ENCODE assay signal across 16 cellular contexts in the genomic region with DNA sequence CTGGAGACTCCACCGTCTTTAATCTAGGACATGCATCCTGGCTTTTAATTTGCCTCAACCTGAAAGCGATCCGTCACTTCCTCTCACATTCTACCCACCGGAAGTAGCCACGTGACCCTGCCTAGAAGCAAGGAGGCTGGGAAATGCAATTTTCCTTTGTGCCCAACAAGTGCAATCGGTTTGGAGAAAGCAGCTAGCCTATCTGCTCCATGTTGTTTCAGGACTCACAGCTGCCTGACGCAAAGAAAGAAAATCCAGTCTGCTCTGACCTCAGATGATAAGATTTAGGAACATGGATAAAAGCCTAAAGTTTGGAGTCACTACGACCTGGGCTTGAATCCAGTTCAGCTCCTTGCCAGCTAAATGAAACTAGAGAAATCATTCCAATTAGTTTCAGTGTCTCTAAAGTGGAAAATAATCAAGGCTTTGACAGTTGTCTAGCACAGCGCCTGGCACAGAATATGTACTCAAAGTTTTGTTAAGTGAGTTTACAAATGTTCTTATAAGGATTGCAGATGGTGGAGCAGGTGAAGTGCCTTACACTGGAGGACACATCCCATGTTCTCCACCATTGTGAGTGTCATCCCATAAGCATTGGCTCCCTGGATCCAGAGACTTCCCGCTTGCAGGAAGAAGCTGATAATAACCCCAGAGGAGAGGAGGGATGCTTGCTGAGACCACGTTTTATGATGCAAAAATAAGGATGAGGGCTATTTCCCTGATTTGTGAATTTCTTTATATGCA.
DNase-seq lines count a peak whose midpoint lies in the region; ATAC-seq and TF ChIP-seq lines count a peak whose summit lies in the region.
"Had no signal": no experiment of that assay in that cellular context is flagged by ENCODE, and none has a peak within 500 bp of the region (broad histone marks: within the 10 kb centered on the region; RNA-seq: fewer than 3 reads in every experiment).

No MANE protein-coding gene starts in this region.

- no TSS peak for BruUV-seq in PC-9 (replicated peaks; lab: Mats Ljungman, UMichigan)

- peaks cover 0 to 21% (median 3%) of the 10 kb centered on the region in 12 donors for H3K4me1 ChIP-seq in heart left ventricle
- H3K4me1 ChIP-seq in PC-9 (replicated peaks; ENCODE audit: insufficient read depth): no peaks in the 10 kb centered on the region
- H3K4me1 ChIP-seq: gastrocnemius medialis had no signal

- no peak overlapping the region for H3K4me3 ChIP-seq in heart left ventricle
- H3K4me3 ChIP-seq in PC-9: no peak overlapping the region
- H3K4me3 ChIP-seq: gastrocnemius medialis had no signal

- CTCF ChIA-PET in WTC11 (lab: Charles Lee): interaction anchor here (0.6 kb wide), 1 partner anchor 12 kb away, joined by 3 read pairs; no protein-coding TSS in a partner anchor
- CTCF ChIA-PET in PC-9 (lab: Charles Lee): no interaction called here

- intact Hi-C loops in heart left ventricle (cut with DNase I) (no loop called here), sciatic nerve (cut with DNase I) (no loop called here), PC-9 (cut with micrococcal nuclease; ENCODE audit: unreplicated experiment) (no loop called here)

- TF ChIP-seq POLR2A in heart left ventricle (IDR thresholded peaks at IDR 0.05): no peak

- no peak overlapping the region for H2AFZ ChIP-seq in PC-9

- H3K27ac ChIP-seq in heart left ventricle (peak overlapping the region in 11 of 12 donors; percentile 25 to 86 (median 63)), PC-9 (no peak overlapping the region)
- H3K27ac ChIP-seq: gastrocnemius medialis, HL-60 had no signal

- no peaks in the 10 kb centered on the region for H3K79me2 ChIP-seq in PC-9 (ENCODE audit: low read depth)

- no peaks in the 10 kb centered on the region for H3K9me2 ChIP-seq in PC-9 (ENCODE audit: insufficient read depth)

- H3K27ac Mint-ChIP-seq in WTC11: no peak overlapping the region; the same call in 1 of the 2 replicates
- H3K27ac Mint-ChIP-seq: CD8-positive, alpha-beta T cell; stimulated activated naive B cell treated with anti-CD40 and anti-IgM and Interleukin-4, amounts not matched to agents 10 μg/mL and 1 μg/mL and 100 μg/mL, for 72 hours had no signal

- no peak overlapping the region for H3K4me3 Mint-ChIP-seq in WTC11
- H3K4me3 Mint-ChIP-seq: CD8-positive, alpha-beta T cell; stimulated activated naive B cell treated with anti-CD40 and anti-IgM and Interleukin-4, amounts not matched to agents 10 μg/mL and 1 μg/mL and 100 μg/mL, for 72 hours had no signal

- no peaks in the 10 kb centered on the region for H3K36me3 Mint-ChIP-seq in WTC11
- H3K36me3 Mint-ChIP-seq: CD8-positive, alpha-beta T cell; stimulated activated naive B cell treated with anti-CD40 and anti-IgM and Interleukin-4, amounts not matched to agents 10 μg/mL and 1 μg/mL and 100 μg/mL, for 72 hours had no signal

- 36 to 51% (median 46%) methylated on average over 11 of the region's 11 CpGs for WGBS in heart left ventricle, 4 donors

- no peak overlapping the region for H3K4me2 ChIP-seq in PC-9

- TF ChIP-seq CTCF in WTC11 (IDR thresholded peaks at IDR 0.05) (no peak), heart left ventricle (IDR thresholded peaks at IDR 0.05) (no peak), PC-9 (conservative IDR thresholded peaks at IDR 0.05) (no peak)

- H3K36me3 ChIP-seq in heart left ventricle (no peaks in the 10 kb centered on the region), PC-9 (ENCODE audit: low read depth) (no peaks in the 10 kb centered on the region)
- H3K36me3 ChIP-seq: gastrocnemius medialis had no signal

- H3K9me3 Mint-ChIP-seq in WTC11: no peaks in the 10 kb centered on the region
- H3K9me3 Mint-ChIP-seq: CD8-positive, alpha-beta T cell had no signal

- H3K27me3 ChIP-seq in heart left ventricle (peaks cover 0 to 6% (median 0%) of the 10 kb centered on the region in 9 donors), PC-9 (ENCODE audit: insufficient read depth, low read depth) (no peaks in the 10 kb centered on the region)

- no peak for ATAC-seq in WTC11
- peak; percentile 43 to 84 (median 79) for ATAC-seq in heart left ventricle
- ATAC-seq in sciatic nerve: peak; percentile 47
- no peak for ATAC-seq in GM18517 (IDR thresholded peaks at IDR 0.05; ENCODE audit: unreplicated experiment)
- ATAC-seq: CD8-positive, alpha-beta T cell; gastrocnemius medialis; stimulated activated naive B cell treated with anti-CD40 and anti-IgM and Interleukin-4, amounts not matched to agents 10 μg/mL and 1 μg/mL and 100 μg/mL, for 72 hours had no signal

- no peaks in the 10 kb centered on the region for H4K20me1 ChIP-seq in PC-9 (ENCODE audit: insufficient read depth)

- no peaks in the 10 kb centered on the region for H3K9me3 ChIP-seq in heart left ventricle
- H3K9me3 ChIP-seq in PC-9 (ENCODE audit: insufficient read depth, low read depth): no peaks in the 10 kb centered on the region; the same call in none of the 2 replicates
- H3K9me3 ChIP-seq: gastrocnemius medialis had no signal

- peaks cover 10% of the 10 kb centered on the region for H3K4me1 Mint-ChIP-seq in WTC11

- peaks cover 4% of the 10 kb centered on the region; the same call in 1 of the 2 replicates for H3F3A ChIP-seq in PC-9 (ENCODE audit: insufficient read depth, low read depth)

- H3K27me3 Mint-ChIP-seq in WTC11 (ENCODE audit: low read depth): no peaks in the 10 kb centered on the region
- H3K27me3 Mint-ChIP-seq: stimulated activated naive B cell treated with anti-CD40 and anti-IgM and Interleukin-4, amounts not matched to agents 10 μg/mL and 1 μg/mL and 100 μg/mL, for 72 hours had no signal

- POLR2A ChIA-PET in WTC11 (lab: Charles Lee): no interaction called here
- POLR2A ChIA-PET in PC-9 (lab: Charles Lee; ENCODE audit: unreplicated experiment): no interaction called here

- DNase-seq in GM03348 (ENCODE audit: low spot score) (peak; percentile 44), WTC11 (ENCODE audit: low spot score) (no peak), heart left ventricle (peak in 4 of 5 donors; percentile 44 to 61 (median 56)), sciatic nerve (ENCODE audit: low spot score) (no peak), PC-9 (no peak), NCI-H1930 (lab: John Stamatoyannopoulos, UW) (no peak)
- DNase-seq in stimulated activated naive CD4-positive, alpha-beta T cell treated with Interleukin-2 at 50 U/mL for 16 hours (lab: John Stamatoyannopoulos, UW): no peak
- DNase-seq: activated CD4-positive, alpha-beta T cell treated with anti-CD3 and anti-CD28 coated beads for 4 hours; CD8-positive, alpha-beta T cell; central memory CD4-positive, alpha-beta T cell; gastrocnemius medialis; NCI-H1092 treated with DMSO at 0.1 percent for 48 hours; stimulated activated CD4-positive, alpha-beta T cell treated with anti-CD3 and anti-CD28 coated beads, Interleukin-1b, Interleukin-23, amount 100 ng/mL, for 48 hours; stimulated activated naive B cell treated with anti-CD40 and anti-IgM and Interleukin-4, amounts not matched to agents 10 μg/mL and 1 μg/mL and 100 μg/mL, for 72 hours had no signal

TF ChIP-seq in WTC11, 78 proteins besides CTCF, POLR2A, EP300 and RAD21:
- TF ChIP-seq, protein P1, sequence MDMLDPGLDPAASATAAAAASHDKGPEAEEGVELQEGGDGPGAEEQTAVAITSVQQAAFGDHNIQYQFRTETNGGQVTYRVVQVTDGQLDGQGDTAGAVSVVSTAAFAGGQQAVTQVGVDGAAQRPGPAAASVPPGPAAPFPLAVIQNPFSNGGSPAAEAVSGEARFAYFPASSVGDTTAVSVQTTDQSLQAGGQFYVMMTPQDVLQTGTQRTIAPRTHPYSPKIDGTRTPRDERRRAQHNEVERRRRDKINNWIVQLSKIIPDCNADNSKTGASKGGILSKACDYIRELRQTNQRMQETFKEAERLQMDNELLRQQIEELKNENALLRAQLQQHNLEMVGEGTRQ (CRISPR knock-in tag; IDR thresholded peaks at IDR 0.05): peak; percentile 62
- TF ChIP-seq ETV6 (CRISPR knock-in tag; IDR thresholded peaks at IDR 0.05): no peak

Comparison
In these comparisons a context has a peak if more than half of its experiments do, and no peak if none do; other contexts are left out.
1. DNase-seq: peak in GM03348 (single experiment) and heart left ventricle (4 of 5); none in WTC11 (single experiment), sciatic nerve (single experiment), PC-9 (0 of 2), stimulated activated naive CD4-positive, alpha-beta T cell treated with Interleukin-2 at 50 U/mL for 16 hours (single experiment) and NCI-H1930 (0 of 2).
2. ATAC-seq: peak in heart left ventricle (4 of 4) and sciatic nerve (single experiment); none in WTC11 (single experiment) and GM18517 (single experiment).